Comparison of ENCODE assay signal across 24 cellular contexts in genomic region chr5:5105531-5105930, GRCh38. TPM values are rescaled to one million over a fixed set of nuclear protein-coding genes. Genes with fewer than 3 reads are reported as not detected.
"Had no signal": no experiment of that assay in that cellular context is flagged by ENCODE, and none has a peak within 500 bp of the region (broad histone marks: within the 10 kb centered on the region; RNA-seq: fewer than 3 reads in every experiment).

No MANE protein-coding gene starts in this region.

- ATAC-seq: activated naive CD4-positive, alpha-beta T cell treated with anti-CD3 and anti-CD28 coated beads, Interleukin-2, amount 50 U/mL, for 72 hours; gastroesophageal sphincter; heart left ventricle; left colon; pancreas; psoas muscle; right cardiac atrium had no signal

- H3K4me1 ChIP-seq: esophagus muscularis mucosa, gastroesophageal sphincter, heart left ventricle, pancreas, psoas muscle, thyroid gland had no signal

- H3K27me3 ChIP-seq: esophagus muscularis mucosa, gastroesophageal sphincter, heart left ventricle, neutrophil, thyroid gland had no signal

- DNase-seq: activated CD4-positive, alpha-beta T cell treated with anti-CD3 and anti-CD28 coated beads, Interleukin-2, amount 50 U/mL, for 1 hour; activated CD4-positive, CD25-positive, alpha-beta regulatory T cell treated with anti-CD3 and anti-CD28 coated beads, Interleukin-2, amount 50 U/mL, for 72 hours; activated T-cell treated with anti-CD3 and anti-CD28 coated beads, Interleukin-2, amount 50 U/mL, for 1 hour; aorta; caudate nucleus; dermis blood vessel endothelial cell; effector CD8-positive, alpha-beta T cell; heart left ventricle; left colon; mesenchymal stem cell; pancreas; psoas muscle; right cardiac atrium; stimulated activated CD4-positive, alpha-beta T cell treated with anti-CD3 and anti-CD28 coated beads, Interleukin-1b, Interleukin-23, amount 100 ng/mL, for 48 hours; substantia nigra; T-helper 2 cell; thyroid gland had no signal

- H3K27ac ChIP-seq: esophagus muscularis mucosa, gastroesophageal sphincter, heart left ventricle, neutrophil, pancreas, psoas muscle, skin epidermis, thyroid gland, VCaP had no signal

RNA-seq across cellular contexts. Expression of gene ADAMTS16, which starts 34.6 kb away (rescaled TPM):
- total RNA-seq: activated naive CD4-positive, alpha-beta T cell treated with anti-CD3 and anti-CD28 coated beads, Interleukin-2, amount 50 U/mL, for 72 hours; dermis blood vessel endothelial cell; mononuclear cell; right cardiac atrium had no signal
- polyA plus RNA-seq: aorta, heart left ventricle, right cardiac atrium had no signal
